In genomic region chr9:91770229-91770628, GRCh38 we compare ENCODE assay signal across 20 cellular contexts.
"Had no signal": no experiment of that assay in that cellular context is flagged by ENCODE, and none has a peak within 500 bp of the region (broad histone marks: within the 10 kb centered on the region; RNA-seq: fewer than 3 reads in every experiment).

No MANE protein-coding gene starts in this region.

- H3K9me3 ChIP-seq: lower lobe of right lung, prostate gland, thoracic aorta, uterus had no signal

- DNase-seq: activated B cell treated with CpG ODN at 0.5 μM for 24 hours; activated CD4-positive, alpha-beta T cell treated with anti-CD3 and anti-CD28 coated beads, Interleukin-2, amount 10 ng/mL, durations not matched to agents 7 days and 5 days; activated CD8-positive, alpha-beta memory T cell treated with anti-CD3 and anti-CD28 coated beads for 24 hours; activated effector memory CD4-positive, alpha-beta T cell treated with Interleukin-2 at 50 U/mL for 16 hours; activated T-cell treated with anti-CD3 and anti-CD28 coated beads for 4 hours; amygdala; cerebellar nuclear complex; dorsolateral prefrontal cortex; lower lobe of right lung; natural killer cell; occipital lobe; stimulated activated CD4-positive, alpha-beta T cell treated with anti-CD3 and anti-CD28 coated beads, Interleukin-4, amount 100 ng/mL, for 1 hour; stimulated activated CD8-positive, alpha-beta memory T cell treated with anti-CD3 and anti-CD28 coated beads, Interleukin-4, amount 100 ng/mL, for 48 hours; stimulated activated naive CD8-positive, alpha-beta T cell treated with anti-CD3 and anti-CD28 coated beads, Interleukin-15, Interleukin-2, amounts not matched to agents 100 U/mL and 50 U/mL, for 24 hours had no signal

- H3K9me3 Mint-ChIP-seq: activated CD4-positive, alpha-beta T cell treated with anti-CD3 and anti-CD28 coated beads, Interleukin-2, amount 10 ng/mL, durations not matched to agents 7 days and 5 days; natural killer cell had no signal

- H3K27ac ChIP-seq: dorsolateral prefrontal cortex, lower lobe of right lung, thoracic aorta had no signal

- H3K4me1 Mint-ChIP-seq: activated B cell treated with CpG ODN at 0.5 μM for 24 hours; activated CD4-positive, alpha-beta T cell treated with anti-CD3 and anti-CD28 coated beads, Interleukin-2, amount 10 ng/mL, durations not matched to agents 7 days and 5 days; natural killer cell had no signal

- ATAC-seq: activated naive CD4-positive, alpha-beta T cell treated with anti-CD3 and anti-CD28 coated beads, Interleukin-2, amount 50 U/mL, for 72 hours; natural killer cell; stimulated activated naive CD8-positive, alpha-beta T cell treated with anti-CD3 and anti-CD28 coated beads, Interleukin-15, Interleukin-2, amounts not matched to agents 100 U/mL and 50 U/mL, for 24 hours had no signal

- H3K36me3 Mint-ChIP-seq: activated naive CD4-positive, alpha-beta T cell treated with anti-CD3 and anti-CD28 coated beads, Interleukin-2, amount 50 U/mL, for 72 hours; brain; natural killer cell had no signal

- H3K4me1 ChIP-seq: lower lobe of right lung had no signal

- H3K36me3 ChIP-seq: lower lobe of right lung, prostate gland, thoracic aorta, uterus had no signal

- H3K27me3 ChIP-seq: uterus had no signal

- H3K4me3 Mint-ChIP-seq: activated B cell treated with CpG ODN at 0.5 μM for 24 hours; activated CD4-positive, alpha-beta T cell treated with anti-CD3 and anti-CD28 coated beads, Interleukin-2, amount 10 ng/mL, durations not matched to agents 7 days and 5 days; brain; natural killer cell; T-helper 1 cell treated with Interleukin-12 subunit alpha and Interleukin-12 subunit beta and Interleukin-4 antibody, amounts not matched to agents 30 μg/mL and 1 μg/mL, for 36 hours had no signal

- H3K27ac Mint-ChIP-seq: activated B cell treated with CpG ODN at 0.5 μM for 24 hours; activated CD4-positive, alpha-beta T cell treated with anti-CD3 and anti-CD28 coated beads, Interleukin-2, amount 10 ng/mL, durations not matched to agents 7 days and 5 days; activated naive CD4-positive, alpha-beta T cell treated with anti-CD3 and anti-CD28 coated beads, Interleukin-2, amount 50 U/mL, for 72 hours; natural killer cell; T-helper 1 cell treated with Interleukin-12 subunit alpha and Interleukin-12 subunit beta and Interleukin-4 antibody, amounts not matched to agents 30 μg/mL and 1 μg/mL, for 36 hours had no signal

- H3K4me3 ChIP-seq: dorsolateral prefrontal cortex, lower lobe of right lung, prostate gland, thoracic aorta, uterus had no signal
